Comparison of ENCODE assay signal across 19 cellular contexts in the genomic region with DNA sequence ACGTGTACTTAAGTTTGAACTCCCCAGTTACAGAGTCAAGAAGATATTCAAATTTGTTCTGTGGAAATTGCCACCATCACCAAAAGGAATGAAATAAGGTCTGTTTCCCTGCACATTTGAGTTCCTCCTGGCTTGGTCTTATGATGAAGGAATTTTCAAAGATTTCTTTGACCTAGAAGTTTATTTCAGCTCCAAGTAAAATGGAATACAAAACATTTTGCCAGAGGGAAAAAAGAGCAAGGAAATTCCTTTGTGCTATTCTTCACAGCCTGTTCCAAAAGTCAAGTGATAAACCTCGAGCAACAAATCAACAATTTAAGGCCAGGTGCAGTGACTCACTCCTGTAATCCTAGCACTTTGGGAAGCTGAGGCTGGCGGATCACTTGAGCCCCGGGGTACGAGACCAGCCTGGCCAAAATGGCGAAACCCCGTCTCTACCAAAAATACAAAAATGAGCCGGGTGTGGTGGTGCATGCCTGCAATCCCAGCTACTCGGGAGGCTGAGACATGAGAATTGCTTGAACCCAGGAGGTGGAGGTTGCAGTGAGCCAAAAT. TPM values are rescaled to one million over a fixed set of nuclear protein-coding genes. Genes with fewer than 3 reads are reported as not detected.
DNase-seq lines count a peak whose midpoint lies in the region; ATAC-seq, FAIRE-seq and TF ChIP-seq lines count a peak whose summit lies in the region.
"Had no signal": no experiment of that assay in that cellular context is flagged by ENCODE, and none has a peak within 500 bp of the region (broad histone marks: within the 10 kb centered on the region; RNA-seq: fewer than 3 reads in every experiment).

No MANE protein-coding gene starts in this region.

- no peaks in the 10 kb centered on the region for H3F3A ChIP-seq in neural cell (ENCODE audit: insufficient read depth, low read length, poor library complexity, severe bottlenecking)

- no peak for TF ChIP-seq EP300 in neural cell (conservative IDR thresholded peaks at IDR 0.05; ENCODE audit: poor library complexity, severe bottlenecking)

- no peak overlapping the region for H3K27ac Mint-ChIP-seq in brain

- H3K27ac ChIP-seq in OCI-LY3 (ENCODE audit: low read length), result 0 out of 2 replicates have a peak overlapping the region, but pooled peaks have one; percentile 19
- H3K27ac ChIP-seq in neural cell (ENCODE audit: low read length), result no peak overlapping the region
- H3K27ac ChIP-seq: A549 had no signal

- TF ChIP-seq CTCF in OCI-LY3 (IDR thresholded peaks at IDR 0.05; ENCODE audit: low read depth, low read length) (no peak), brain (conservative IDR thresholded peaks at IDR 0.05) (no peak), neural cell (IDR thresholded peaks at IDR 0.05; ENCODE audit: poor library complexity, severe bottlenecking) (no peak)

- peaks cover 11% of the 10 kb centered on the region for H3K36me3 ChIP-seq in OCI-LY3 (replicated peaks; ENCODE audit: low read depth, low read length)
- no peaks in the 10 kb centered on the region for H3K36me3 ChIP-seq in neural cell (ENCODE audit: insufficient read depth, low read length)

- no peaks in the 10 kb centered on the region for H3K9me2 ChIP-seq in neural cell (ENCODE audit: insufficient read depth, low read length)

- H3K4me3 Mint-ChIP-seq in brain, result peak overlapping the region in 3 of 5 experiments; percentile 30 to 97 (median 95)

- H3K9ac ChIP-seq in OCI-LY3 (ENCODE audit: low read length), result no peak overlapping the region
- no peak overlapping the region for H3K9ac ChIP-seq in neural cell (ENCODE audit: low read length)

- H3K4me2 ChIP-seq in OCI-LY3 (ENCODE audit: low read length) (peak overlapping the region; percentile 51), neural cell (ENCODE audit: low read length) (no peak overlapping the region)
- H3K4me2 ChIP-seq: A549 had no signal

- H4K20me1 ChIP-seq in OCI-LY3 (ENCODE audit: insufficient read depth, low read length) (peaks cover 34% of the 10 kb centered on the region), neural cell (ENCODE audit: insufficient read depth) (no peaks in the 10 kb centered on the region)

- no peaks in the 10 kb centered on the region for H3K27me3 ChIP-seq in OCI-LY3 (ENCODE audit: low read depth, low read length)
- H3K27me3 ChIP-seq in neural cell (ENCODE audit: insufficient read depth, low read depth, low read length), result no peaks in the 10 kb centered on the region

- TF ChIP-seq RAD21 in neural cell (conservative IDR thresholded peaks at IDR 0.05), result no peak

- peak; percentile 37 for FAIRE-seq in GM19239 (lab: Jason Lieb, UNC)
- FAIRE-seq: A549, G401.6, H1 had no signal

- no peak for DNase-seq in GM19239 (ENCODE audit: insufficient read length, low spot score)
- no peak for DNase-seq in GF-D8 (lab: John Stamatoyannopoulos, UW)
- DNase-seq: C1 segment of cervical spinal cord, DND-41, Kasumi-1, NCI-H1436, NCI-H2029 treated with DMSO at 0.1 percent for 48 hours, NCI-H510A, NCI-H774, SW 1271 had no signal

- peaks cover 11% of the 10 kb centered on the region for H3K36me3 Mint-ChIP-seq in brain

- peaks cover 0 to 12% (median 0%) of the 10 kb centered on the region in 5 experiments for H3K9me3 Mint-ChIP-seq in brain

- H2AFZ ChIP-seq in OCI-LY3 (ENCODE audit: low read depth, low read length), result no peak overlapping the region
- no peak overlapping the region for H2AFZ ChIP-seq in neural cell (ENCODE audit: low read depth, low read length)

- H3K4me1 ChIP-seq in OCI-LY3 (ENCODE audit: low read length), result peaks cover 33% of the 10 kb centered on the region

- H3K4me3 ChIP-seq in OCI-LY3 (ENCODE audit: low read length) (no peak overlapping the region), neural cell (ENCODE audit: low read length) (peak overlapping the region; percentile 13)
- H3K4me3 ChIP-seq: A549 had no signal

- ATAC-seq in HG03139 (IDR thresholded peaks at IDR 0.05; ENCODE audit: unreplicated experiment), result no peak
- ATAC-seq in HG02970 (IDR thresholded peaks at IDR 0.05; ENCODE audit: low FRiP score, unreplicated experiment), result no peak
- ATAC-seq in GM18907 (IDR thresholded peaks at IDR 0.05; ENCODE audit: unreplicated experiment), result no peak
- ATAC-seq: A549 had no signal

- H3K79me2 ChIP-seq in OCI-LY3 (ENCODE audit: low read length) (peaks cover 81% of the 10 kb centered on the region), neural cell (replicated peaks; ENCODE audit: insufficient read depth, low read length) (peaks cover 33% of the 10 kb centered on the region)

- H3K9me3 ChIP-seq in OCI-LY3 (ENCODE audit: insufficient read depth, low read length), result no peaks in the 10 kb centered on the region
- H3K9me3 ChIP-seq in neural cell (ENCODE audit: low read length), result no peaks in the 10 kb centered on the region
- H3K9me3 ChIP-seq: A549 had no signal

- H3K4me1 Mint-ChIP-seq in brain, result peaks cover 34% of the 10 kb centered on the region

- peaks cover 2% of the 10 kb centered on the region for H3K27me3 Mint-ChIP-seq in brain

TF ChIP-seq in neural cell, 6 proteins besides CTCF, POLR2A, EP300 and RAD21:
- TF ChIP-seq POLR2AphosphoS5 (IDR thresholded peaks at IDR 0.05), result no peak
- TF ChIP-seq, protein P1, sequence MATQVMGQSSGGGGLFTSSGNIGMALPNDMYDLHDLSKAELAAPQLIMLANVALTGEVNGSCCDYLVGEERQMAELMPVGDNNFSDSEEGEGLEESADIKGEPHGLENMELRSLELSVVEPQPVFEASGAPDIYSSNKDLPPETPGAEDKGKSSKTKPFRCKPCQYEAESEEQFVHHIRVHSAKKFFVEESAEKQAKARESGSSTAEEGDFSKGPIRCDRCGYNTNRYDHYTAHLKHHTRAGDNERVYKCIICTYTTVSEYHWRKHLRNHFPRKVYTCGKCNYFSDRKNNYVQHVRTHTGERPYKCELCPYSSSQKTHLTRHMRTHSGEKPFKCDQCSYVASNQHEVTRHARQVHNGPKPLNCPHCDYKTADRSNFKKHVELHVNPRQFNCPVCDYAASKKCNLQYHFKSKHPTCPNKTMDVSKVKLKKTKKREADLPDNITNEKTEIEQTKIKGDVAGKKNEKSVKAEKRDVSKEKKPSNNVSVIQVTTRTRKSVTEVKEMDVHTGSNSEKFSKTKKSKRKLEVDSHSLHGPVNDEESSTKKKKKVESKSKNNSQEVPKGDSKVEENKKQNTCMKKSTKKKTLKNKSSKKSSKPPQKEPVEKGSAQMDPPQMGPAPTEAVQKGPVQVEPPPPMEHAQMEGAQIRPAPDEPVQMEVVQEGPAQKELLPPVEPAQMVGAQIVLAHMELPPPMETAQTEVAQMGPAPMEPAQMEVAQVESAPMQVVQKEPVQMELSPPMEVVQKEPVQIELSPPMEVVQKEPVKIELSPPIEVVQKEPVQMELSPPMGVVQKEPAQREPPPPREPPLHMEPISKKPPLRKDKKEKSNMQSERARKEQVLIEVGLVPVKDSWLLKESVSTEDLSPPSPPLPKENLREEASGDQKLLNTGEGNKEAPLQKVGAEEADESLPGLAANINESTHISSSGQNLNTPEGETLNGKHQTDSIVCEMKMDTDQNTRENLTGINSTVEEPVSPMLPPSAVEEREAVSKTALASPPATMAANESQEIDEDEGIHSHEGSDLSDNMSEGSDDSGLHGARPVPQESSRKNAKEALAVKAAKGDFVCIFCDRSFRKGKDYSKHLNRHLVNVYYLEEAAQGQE (IDR thresholded peaks at IDR 0.05; ENCODE audit: borderline replicate concordance), result no peak
- no peak for TF ChIP-seq EZH2 (IDR thresholded peaks at IDR 0.05; ENCODE audit: borderline replicate concordance, insufficient read depth, low read length, poor library complexity, severe bottlenecking)
- TF ChIP-seq MXI1 (conservative IDR thresholded peaks at IDR 0.05; ENCODE audit: poor library complexity, severe bottlenecking), result no peak
- TF ChIP-seq SMC3 (conservative IDR thresholded peaks at IDR 0.05; ENCODE audit: poor library complexity), result no peak
- no peak for TF ChIP-seq TAF1 (IDR thresholded peaks at IDR 0.05; ENCODE audit: low read depth)
TF ChIP-seq in neural cell: peak in this region for 0.

RNA-seq across cellular contexts. Expression of gene NKRF, which starts 3.4 kb away (rescaled TPM):
- 12.5 TPM for polyA plus RNA-seq in brain (ENCODE audit: insufficient read depth, low read depth, low replicate concordance)
- polyA plus RNA-seq in neural cell, result 22.5 and 27.0 TPM in 2 replicates
- 32.1 and 37.3 TPM in 2 replicates for polyA minus RNA-seq in neural cell

RNA-seq across cellular contexts. Expression of gene UBE2A, which starts 28.4 kb away (rescaled TPM):
- polyA plus RNA-seq in brain (ENCODE audit: insufficient read depth, low read depth, low replicate concordance) (50.0 TPM), neural cell (116 and 129 TPM in 2 replicates)
- polyA minus RNA-seq in neural cell, result 43.1 and 57.4 TPM in 2 replicates

RNA-seq across cellular contexts. Expression of gene STEEP1, which starts 37.6 kb away (rescaled TPM):
- polyA plus RNA-seq in brain (ENCODE audit: insufficient read depth, low read depth, low replicate concordance), result 42.8 TPM
- polyA plus RNA-seq in neural cell, result 43.8 and 63.0 TPM in 2 replicates
- 38.5 and 45.3 TPM in 2 replicates for polyA minus RNA-seq in neural cell
